Comparison of ENCODE assay signal across 1 cellular context in the genomic region with DNA sequence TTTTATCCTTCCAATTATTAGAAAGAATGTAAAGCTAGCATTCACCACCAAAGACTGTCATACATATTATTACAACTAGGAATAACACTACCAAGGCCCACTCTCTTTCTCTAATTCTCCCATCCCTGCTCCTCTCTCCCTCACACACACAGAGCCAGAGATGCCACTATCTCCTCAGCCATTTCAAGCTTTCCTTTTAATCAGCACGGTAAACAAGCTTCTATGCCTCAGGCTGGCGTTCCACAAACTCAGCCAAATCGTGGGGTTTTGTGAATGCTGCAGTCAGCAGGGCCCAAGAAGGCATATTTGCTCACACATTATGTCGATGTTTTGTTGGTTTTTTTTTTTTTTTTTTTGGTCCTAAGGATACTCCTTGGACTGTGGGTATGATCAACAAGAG.
TF ChIP-seq lines count a peak whose summit lies in the region.

No MANE protein-coding gene starts in this region.

TF ChIP-seq in GM23338, 12 proteins besides CTCF, POLR2A, EP300 and RAD21 (continued from another document):
- TF ChIP-seq, protein P1, sequence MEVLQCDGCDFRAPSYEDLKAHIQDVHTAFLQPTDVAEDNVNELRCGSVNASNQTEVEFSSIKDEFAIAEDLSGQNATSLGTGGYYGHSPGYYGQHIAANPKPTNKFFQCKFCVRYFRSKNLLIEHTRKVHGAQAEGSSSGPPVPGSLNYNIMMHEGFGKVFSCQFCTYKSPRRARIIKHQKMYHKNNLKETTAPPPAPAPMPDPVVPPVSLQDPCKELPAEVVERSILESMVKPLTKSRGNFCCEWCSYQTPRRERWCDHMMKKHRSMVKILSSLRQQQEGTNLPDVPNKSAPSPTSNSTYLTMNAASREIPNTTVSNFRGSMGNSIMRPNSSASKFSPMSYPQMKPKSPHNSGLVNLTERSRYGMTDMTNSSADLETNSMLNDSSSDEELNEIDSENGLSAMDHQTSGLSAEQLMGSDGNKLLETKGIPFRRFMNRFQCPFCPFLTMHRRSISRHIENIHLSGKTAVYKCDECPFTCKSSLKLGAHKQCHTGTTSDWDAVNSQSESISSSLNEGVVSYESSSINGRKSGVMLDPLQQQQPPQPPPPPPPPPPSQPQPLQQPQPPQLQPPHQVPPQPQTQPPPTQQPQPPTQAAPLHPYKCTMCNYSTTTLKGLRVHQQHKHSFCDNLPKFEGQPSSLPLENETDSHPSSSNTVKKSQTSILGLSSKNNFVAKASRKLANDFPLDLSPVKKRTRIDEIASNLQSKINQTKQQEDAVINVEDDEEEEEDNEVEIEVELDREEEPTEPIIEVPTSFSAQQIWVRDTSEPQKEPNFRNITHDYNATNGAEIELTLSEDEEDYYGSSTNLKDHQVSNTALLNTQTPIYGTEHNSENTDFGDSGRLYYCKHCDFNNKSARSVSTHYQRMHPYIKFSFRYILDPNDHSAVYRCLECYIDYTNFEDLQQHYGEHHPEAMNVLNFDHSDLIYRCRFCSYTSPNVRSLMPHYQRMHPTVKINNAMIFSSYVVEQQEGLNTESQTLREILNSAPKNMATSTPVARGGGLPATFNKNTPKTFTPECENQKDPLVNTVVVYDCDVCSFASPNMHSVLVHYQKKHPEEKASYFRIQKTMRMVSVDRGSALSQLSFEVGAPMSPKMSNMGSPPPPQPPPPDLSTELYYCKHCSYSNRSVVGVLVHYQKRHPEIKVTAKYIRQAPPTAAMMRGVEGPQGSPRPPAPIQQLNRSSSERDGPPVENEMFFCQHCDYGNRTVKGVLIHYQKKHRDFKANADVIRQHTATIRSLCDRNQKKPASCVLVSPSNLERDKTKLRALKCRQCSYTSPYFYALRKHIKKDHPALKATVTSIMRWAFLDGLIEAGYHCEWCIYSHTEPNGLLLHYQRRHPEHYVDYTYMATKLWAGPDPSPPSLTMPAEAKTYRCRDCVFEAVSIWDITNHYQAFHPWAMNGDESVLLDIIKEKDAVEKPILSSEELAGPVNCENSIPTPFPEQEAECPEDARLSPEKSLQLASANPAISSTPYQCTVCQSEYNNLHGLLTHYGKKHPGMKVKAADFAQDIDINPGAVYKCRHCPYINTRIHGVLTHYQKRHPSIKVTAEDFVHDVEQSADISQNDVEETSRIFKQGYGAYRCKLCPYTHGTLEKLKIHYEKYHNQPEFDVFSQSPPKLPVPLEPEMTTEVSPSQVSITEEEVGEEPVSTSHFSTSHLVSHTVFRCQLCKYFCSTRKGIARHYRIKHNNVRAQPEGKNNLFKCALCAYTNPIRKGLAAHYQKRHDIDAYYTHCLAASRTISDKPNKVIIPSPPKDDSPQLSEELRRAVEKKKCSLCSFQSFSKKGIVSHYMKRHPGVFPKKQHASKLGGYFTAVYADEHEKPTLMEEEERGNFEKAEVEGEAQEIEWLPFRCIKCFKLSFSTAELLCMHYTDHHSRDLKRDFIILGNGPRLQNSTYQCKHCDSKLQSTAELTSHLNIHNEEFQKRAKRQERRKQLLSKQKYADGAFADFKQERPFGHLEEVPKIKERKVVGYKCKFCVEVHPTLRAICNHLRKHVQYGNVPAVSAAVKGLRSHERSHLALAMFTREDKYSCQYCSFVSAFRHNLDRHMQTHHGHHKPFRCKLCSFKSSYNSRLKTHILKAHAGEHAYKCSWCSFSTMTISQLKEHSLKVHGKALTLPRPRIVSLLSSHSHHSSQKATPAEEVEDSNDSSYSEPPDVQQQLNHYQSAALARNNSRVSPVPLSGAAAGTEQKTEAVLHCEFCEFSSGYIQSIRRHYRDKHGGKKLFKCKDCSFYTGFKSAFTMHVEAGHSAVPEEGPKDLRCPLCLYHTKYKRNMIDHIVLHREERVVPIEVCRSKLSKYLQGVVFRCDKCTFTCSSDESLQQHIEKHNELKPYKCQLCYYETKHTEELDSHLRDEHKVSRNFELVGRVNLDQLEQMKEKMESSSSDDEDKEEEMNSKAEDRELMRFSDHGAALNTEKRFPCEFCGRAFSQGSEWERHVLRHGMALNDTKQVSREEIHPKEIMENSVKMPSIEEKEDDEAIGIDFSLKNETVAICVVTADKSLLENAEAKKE (CRISPR knock-in tag; IDR thresholded peaks at IDR 0.05), result no peak
- TF ChIP-seq POLR2AphosphoS5 (IDR thresholded peaks at IDR 0.05; ENCODE audit: low read depth) (no peak), ZNF114 (CRISPR knock-in tag; IDR thresholded peaks at IDR 0.05) (no peak), STAT1 (IDR thresholded peaks at IDR 0.05; ENCODE audit: unreplicated experiment) (no peak), EZH2 (IDR thresholded peaks at IDR 0.05; ENCODE audit: low read depth, unreplicated experiment) (no peak)
- TF ChIP-seq, protein P2, sequence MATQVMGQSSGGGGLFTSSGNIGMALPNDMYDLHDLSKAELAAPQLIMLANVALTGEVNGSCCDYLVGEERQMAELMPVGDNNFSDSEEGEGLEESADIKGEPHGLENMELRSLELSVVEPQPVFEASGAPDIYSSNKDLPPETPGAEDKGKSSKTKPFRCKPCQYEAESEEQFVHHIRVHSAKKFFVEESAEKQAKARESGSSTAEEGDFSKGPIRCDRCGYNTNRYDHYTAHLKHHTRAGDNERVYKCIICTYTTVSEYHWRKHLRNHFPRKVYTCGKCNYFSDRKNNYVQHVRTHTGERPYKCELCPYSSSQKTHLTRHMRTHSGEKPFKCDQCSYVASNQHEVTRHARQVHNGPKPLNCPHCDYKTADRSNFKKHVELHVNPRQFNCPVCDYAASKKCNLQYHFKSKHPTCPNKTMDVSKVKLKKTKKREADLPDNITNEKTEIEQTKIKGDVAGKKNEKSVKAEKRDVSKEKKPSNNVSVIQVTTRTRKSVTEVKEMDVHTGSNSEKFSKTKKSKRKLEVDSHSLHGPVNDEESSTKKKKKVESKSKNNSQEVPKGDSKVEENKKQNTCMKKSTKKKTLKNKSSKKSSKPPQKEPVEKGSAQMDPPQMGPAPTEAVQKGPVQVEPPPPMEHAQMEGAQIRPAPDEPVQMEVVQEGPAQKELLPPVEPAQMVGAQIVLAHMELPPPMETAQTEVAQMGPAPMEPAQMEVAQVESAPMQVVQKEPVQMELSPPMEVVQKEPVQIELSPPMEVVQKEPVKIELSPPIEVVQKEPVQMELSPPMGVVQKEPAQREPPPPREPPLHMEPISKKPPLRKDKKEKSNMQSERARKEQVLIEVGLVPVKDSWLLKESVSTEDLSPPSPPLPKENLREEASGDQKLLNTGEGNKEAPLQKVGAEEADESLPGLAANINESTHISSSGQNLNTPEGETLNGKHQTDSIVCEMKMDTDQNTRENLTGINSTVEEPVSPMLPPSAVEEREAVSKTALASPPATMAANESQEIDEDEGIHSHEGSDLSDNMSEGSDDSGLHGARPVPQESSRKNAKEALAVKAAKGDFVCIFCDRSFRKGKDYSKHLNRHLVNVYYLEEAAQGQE (IDR thresholded peaks at IDR 0.05; ENCODE audit: unreplicated experiment), result no peak
